8 cellular contexts compared by ENCODE assay signal in the genomic region with DNA sequence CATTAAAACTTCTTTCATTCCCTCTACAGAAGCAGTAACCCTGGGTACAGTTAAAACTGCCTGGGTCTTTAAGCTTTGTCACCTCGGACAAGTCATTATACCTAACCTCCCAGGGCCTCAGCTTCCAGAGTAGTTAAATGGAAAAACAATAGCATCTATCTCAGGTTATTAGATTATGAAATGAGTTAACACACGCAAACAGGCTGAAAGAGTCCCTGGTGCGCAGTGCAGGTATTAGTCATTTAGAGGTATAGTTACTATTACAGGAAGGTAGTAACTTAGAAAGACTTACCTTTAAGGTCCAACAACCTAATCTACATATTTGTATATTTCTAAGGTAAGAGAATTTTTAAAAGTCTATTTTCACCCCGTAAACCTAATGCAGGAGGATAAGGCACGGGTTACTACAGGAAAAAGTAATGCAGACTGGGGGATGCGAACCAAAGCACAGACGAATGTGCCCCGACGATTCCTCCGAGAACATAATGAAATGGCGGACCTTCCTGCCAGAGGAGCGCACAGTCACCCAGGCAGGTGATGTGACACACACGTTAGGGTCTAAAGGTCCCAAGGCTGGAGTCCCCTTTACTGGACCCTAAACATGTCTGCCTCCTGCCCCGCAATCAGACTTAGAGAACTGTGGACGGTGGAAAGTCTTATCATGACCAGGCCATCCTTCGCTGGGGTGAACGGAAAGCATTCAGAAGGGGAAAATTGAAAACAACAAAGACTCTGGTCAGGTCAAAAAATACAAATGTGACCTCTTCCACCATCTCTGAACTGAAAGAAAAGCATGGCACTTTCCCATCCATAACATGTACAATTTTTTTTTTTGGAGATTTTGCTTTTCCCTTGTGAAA. TPM values are rescaled to one million over a fixed set of nuclear protein-coding genes. Genes with fewer than 3 reads are reported as not detected.
DNase-seq lines count a peak whose midpoint lies in the region; ATAC-seq, FAIRE-seq and TF ChIP-seq lines count a peak whose summit lies in the region.

No MANE protein-coding gene starts in this region.

- H3K36me3 Mint-ChIP-seq in activated CD4-positive, alpha-beta memory T cell treated with anti-CD3 and anti-CD28 coated beads, Interleukin-2, amount 10 ng/mL, durations not matched to agents 7 days and 5 days (ENCODE audit: low read depth) = peaks cover 50% of the 10 kb centered on the region

- DNase-seq in BE2C (no peak), fibroblast of mammary gland (ENCODE audit: low read depth) (no peak), pancreas (no peak), NOMO-1 treated with DMSO at 0.1 percent for 48 hours (lab: John Stamatoyannopoulos, UW; ENCODE audit: unreplicated experiment) (no peak), NK-92 (lab: John Stamatoyannopoulos, UW; ENCODE audit: unreplicated experiment) (no peak)
- DNase-seq in activated CD4-positive, alpha-beta memory T cell treated with anti-CD3 and anti-CD28 coated beads, Interleukin-2, amount 10 ng/mL, durations not matched to agents 7 days and 5 days = peak; percentile 51

- H3K9me3 ChIP-seq in BE2C = no peaks in the 10 kb centered on the region
- no peaks in the 10 kb centered on the region for H3K9me3 ChIP-seq in HUES48 (ENCODE audit: control insufficient read depth, insufficient read depth, low read length)
- H3K9me3 ChIP-seq in pancreas = no peaks in the 10 kb centered on the region

- H3K4me1 ChIP-seq in BE2C (no peaks in the 10 kb centered on the region), HUES48 (ENCODE audit: control insufficient read depth, insufficient read depth, low read length) (peaks cover 29% of the 10 kb centered on the region), pancreas (peaks cover 14 to 33% (median 27%) of the 10 kb centered on the region in 3 donors)

- H3K4me3 ChIP-seq in BE2C (ENCODE audit: low read depth, low read length) = peak overlapping the region; percentile 73
- H3K4me3 ChIP-seq in HUES48 (ENCODE audit: low read depth, low read length) = peak overlapping the region; percentile 98
- H3K4me3 ChIP-seq in fibroblast of mammary gland (ENCODE audit: control insufficient read depth, low read depth, low read length) = peak overlapping the region; percentile 92
- H3K4me3 ChIP-seq in pancreas = peak overlapping the region; percentile 88 to 92 (median 90)

- H3K27me3 ChIP-seq in BE2C (no peaks in the 10 kb centered on the region), HUES48 (ENCODE audit: control insufficient read depth, insufficient read depth, low read length) (no peaks in the 10 kb centered on the region), pancreas (no peaks in the 10 kb centered on the region)

- ATAC-seq in pancreas (peak in 2 of 4 donors; percentile 3 to 9), GM18519 (IDR thresholded peaks at IDR 0.05; ENCODE audit: low FRiP score, unreplicated experiment) (no peak)

- no peaks in the 10 kb centered on the region for H3K36me3 ChIP-seq in BE2C
- peaks cover 18% of the 10 kb centered on the region for H3K36me3 ChIP-seq in HUES48 (ENCODE audit: control insufficient read depth, insufficient read depth, low read length)
- no peaks in the 10 kb centered on the region for H3K36me3 ChIP-seq in pancreas

- H3K27me3 Mint-ChIP-seq in activated CD4-positive, alpha-beta memory T cell treated with anti-CD3 and anti-CD28 coated beads, Interleukin-2, amount 10 ng/mL, durations not matched to agents 7 days and 5 days = no peaks in the 10 kb centered on the region

- TF ChIP-seq CTCF in BE2C (IDR thresholded peaks at IDR 0.05; ENCODE audit: low read depth, low read length) (no peak), fibroblast of mammary gland (conservative IDR thresholded peaks at IDR 0.05; ENCODE audit: control insufficient read depth, insufficient read depth, low read depth, low read length) (no peak), pancreas (IDR thresholded peaks at IDR 0.05) (no peak)

- no peak for FAIRE-seq in pancreas (lab: Jason Lieb, UNC)

- CTCF ChIA-PET in activated CD4-positive, alpha-beta memory T cell treated with anti-CD3 and anti-CD28 coated beads, Interleukin-2, amount 10 ng/mL, durations not matched to agents 7 days and 5 days (lab: Charles Lee) = interaction anchor here (0.9 to 6.0 kb wide), 9 partner anchors 8 to 100 kb away, joined by 3 to 46 read pairs (median 6); a partner anchor contains a TSS

- H3K4me1 Mint-ChIP-seq in activated CD4-positive, alpha-beta memory T cell treated with anti-CD3 and anti-CD28 coated beads, Interleukin-2, amount 10 ng/mL, durations not matched to agents 7 days and 5 days = peaks cover 35% of the 10 kb centered on the region

- H3K4me3 Mint-ChIP-seq in activated CD4-positive, alpha-beta memory T cell treated with anti-CD3 and anti-CD28 coated beads, Interleukin-2, amount 10 ng/mL, durations not matched to agents 7 days and 5 days = peak overlapping the region; percentile 99

- intact Hi-C loops in pancreas (cut with DNase I) = no loop called here

- peak overlapping the region; percentile 82 for H3K9ac ChIP-seq in HUES48 (ENCODE audit: low read depth, low read length)

- peak overlapping the region; percentile 91 for H3K27ac ChIP-seq in HUES48 (ENCODE audit: low read depth, low read length)
- peak overlapping the region; percentile 83 to 93 (median 90) for H3K27ac ChIP-seq in pancreas

- peak overlapping the region; percentile 91 for H3K27ac Mint-ChIP-seq in activated CD4-positive, alpha-beta memory T cell treated with anti-CD3 and anti-CD28 coated beads, Interleukin-2, amount 10 ng/mL, durations not matched to agents 7 days and 5 days

- WGBS in pancreas, 2 donors = 1% methylated on average over 17 of the region's 17 CpGs

- H3K9me3 Mint-ChIP-seq in activated CD4-positive, alpha-beta memory T cell treated with anti-CD3 and anti-CD28 coated beads, Interleukin-2, amount 10 ng/mL, durations not matched to agents 7 days and 5 days = no peaks in the 10 kb centered on the region

- POLR2A ChIA-PET in activated CD4-positive, alpha-beta memory T cell treated with anti-CD3 and anti-CD28 coated beads, Interleukin-2, amount 10 ng/mL, durations not matched to agents 7 days and 5 days (lab: Charles Lee) = interaction anchor here (0.6 to 4.8 kb wide), 19 partner anchors 11 to 689 kb away, joined by 3 to 307 read pairs (median 6); a partner anchor contains a TSS

RNA-seq across cellular contexts. Expression of a gene that starts 1.3 kb away (rescaled TPM):
- polyA plus RNA-seq in BE2C (2012; ENCODE audit: insufficient read depth, insufficient read length, low read depth) = 54.2 TPM
- 100 to 1,000 TPM; 299 to 314 TPM for total RNA-seq in activated CD4-positive, alpha-beta memory T cell treated with anti-CD3 and anti-CD28 coated beads, Interleukin-2, amount 10 ng/mL, durations not matched to agents 7 days and 5 days
- 10 to 100 TPM; 29.3 to 67.4 (median 40.9) TPM for total RNA-seq in pancreas
- 10 to 100 TPM; 40.9 to 52.5 TPM for polyA plus RNA-seq in pancreas

Comparison
In these comparisons a context has a peak if more than half of its experiments do, and no peak if none do; other contexts are left out.
1. RNA of a gene that starts 1.3 kb away (total RNA-seq): 299 to 314 TPM in activated CD4-positive, alpha-beta memory T cell treated with anti-CD3 and anti-CD28 coated beads, Interleukin-2, amount 10 ng/mL, durations not matched to agents 7 days and 5 days; 29.3 to 67.4 TPM in pancreas; every median in the first group is over 4 times any median in the second.
2. Peak in every context shown above with its lines, with median percentiles within 50 percentile points of each other: H3K4me3 ChIP-seq.